In the genomic region with DNA sequence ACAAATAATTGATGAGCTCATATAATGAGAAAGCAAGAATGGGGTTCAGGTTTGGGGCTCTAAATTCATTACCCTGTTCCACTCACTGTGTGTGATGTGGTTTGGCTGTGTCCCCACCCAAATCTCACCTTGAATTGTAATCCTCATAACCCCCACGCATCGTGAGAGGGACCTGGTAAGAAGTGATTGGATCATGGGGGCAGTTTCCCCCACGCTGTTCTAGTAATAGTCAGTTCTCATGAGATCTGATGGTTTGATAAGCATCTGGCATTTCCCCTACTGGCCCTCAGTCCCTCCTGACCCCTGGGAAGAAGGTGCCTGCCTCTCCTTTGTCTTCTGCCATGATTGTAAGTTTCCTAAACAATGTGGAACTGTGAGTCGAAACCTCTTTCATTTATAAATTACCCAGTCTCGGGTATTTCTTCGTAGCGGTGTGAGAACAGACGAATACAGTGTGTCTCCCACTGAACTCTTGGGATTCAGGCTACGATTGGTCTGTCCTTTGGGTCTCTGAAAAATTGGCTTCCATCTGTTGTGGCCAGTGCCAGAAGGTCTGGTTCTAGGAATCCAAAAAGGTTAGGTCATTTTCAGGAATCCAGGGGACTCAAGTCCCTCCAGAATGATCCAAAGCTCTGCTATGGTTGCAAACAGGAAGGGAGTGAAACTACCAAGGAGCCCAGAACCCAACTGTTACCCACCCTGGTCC, we compare ENCODE assay signal across 1 cellular context.
TF ChIP-seq lines count a peak whose summit lies in the region.

No MANE protein-coding gene starts in this region.

TF ChIP-seq in H1, 55 proteins besides CTCF, POLR2A, EP300 and RAD21:
- TF ChIP-seq SIRT6 (IDR thresholded peaks at IDR 0.05; ENCODE audit: low read length) (no peak), KDM4A (IDR thresholded peaks at IDR 0.05; ENCODE audit: low read depth, low read length, severe bottlenecking) (no peak), SAP30 (IDR thresholded peaks at IDR 0.05; ENCODE audit: insufficient read depth, insufficient replicate concordance, low read length) (no peak), RBBP5 (IDR thresholded peaks at IDR 0.05; ENCODE audit: borderline replicate concordance, low read depth, low read length) (no peak), EGR1 (IDR thresholded peaks at IDR 0.05; ENCODE audit: borderline replicate concordance, low read depth, low read length) (no peak), GABPA (IDR thresholded peaks at IDR 0.05; ENCODE audit: borderline replicate concordance, insufficient read depth, low read length) (no peak), ZNF274 (IDR thresholded peaks at IDR 0.05; ENCODE audit: borderline replicate concordance, extremely low read depth, low read length) (no peak), BACH1 (IDR thresholded peaks at IDR 0.05; ENCODE audit: low read length) (no peak), YY1 (IDR thresholded peaks at IDR 0.05; ENCODE audit: low read depth, low read length) (no peak), TEAD4 (IDR thresholded peaks at IDR 0.05; ENCODE audit: low read depth, low read length) (no peak), HDAC6 (IDR thresholded peaks at IDR 0.05; ENCODE audit: low read depth, low read length) (no peak), FOSL1 (IDR thresholded peaks at IDR 0.05; ENCODE audit: insufficient read depth, low read depth, low read length) (no peak), CREB1 (IDR thresholded peaks at IDR 0.05) (no peak), TCF12 (IDR thresholded peaks at IDR 0.05; ENCODE audit: low read depth, low read length) (no peak), CHD2 (IDR thresholded peaks at IDR 0.05; ENCODE audit: low read length) (no peak), SUZ12 (IDR thresholded peaks at IDR 0.05; ENCODE audit: low read length) (no peak)
- TF ChIP-seq, protein P1, sequence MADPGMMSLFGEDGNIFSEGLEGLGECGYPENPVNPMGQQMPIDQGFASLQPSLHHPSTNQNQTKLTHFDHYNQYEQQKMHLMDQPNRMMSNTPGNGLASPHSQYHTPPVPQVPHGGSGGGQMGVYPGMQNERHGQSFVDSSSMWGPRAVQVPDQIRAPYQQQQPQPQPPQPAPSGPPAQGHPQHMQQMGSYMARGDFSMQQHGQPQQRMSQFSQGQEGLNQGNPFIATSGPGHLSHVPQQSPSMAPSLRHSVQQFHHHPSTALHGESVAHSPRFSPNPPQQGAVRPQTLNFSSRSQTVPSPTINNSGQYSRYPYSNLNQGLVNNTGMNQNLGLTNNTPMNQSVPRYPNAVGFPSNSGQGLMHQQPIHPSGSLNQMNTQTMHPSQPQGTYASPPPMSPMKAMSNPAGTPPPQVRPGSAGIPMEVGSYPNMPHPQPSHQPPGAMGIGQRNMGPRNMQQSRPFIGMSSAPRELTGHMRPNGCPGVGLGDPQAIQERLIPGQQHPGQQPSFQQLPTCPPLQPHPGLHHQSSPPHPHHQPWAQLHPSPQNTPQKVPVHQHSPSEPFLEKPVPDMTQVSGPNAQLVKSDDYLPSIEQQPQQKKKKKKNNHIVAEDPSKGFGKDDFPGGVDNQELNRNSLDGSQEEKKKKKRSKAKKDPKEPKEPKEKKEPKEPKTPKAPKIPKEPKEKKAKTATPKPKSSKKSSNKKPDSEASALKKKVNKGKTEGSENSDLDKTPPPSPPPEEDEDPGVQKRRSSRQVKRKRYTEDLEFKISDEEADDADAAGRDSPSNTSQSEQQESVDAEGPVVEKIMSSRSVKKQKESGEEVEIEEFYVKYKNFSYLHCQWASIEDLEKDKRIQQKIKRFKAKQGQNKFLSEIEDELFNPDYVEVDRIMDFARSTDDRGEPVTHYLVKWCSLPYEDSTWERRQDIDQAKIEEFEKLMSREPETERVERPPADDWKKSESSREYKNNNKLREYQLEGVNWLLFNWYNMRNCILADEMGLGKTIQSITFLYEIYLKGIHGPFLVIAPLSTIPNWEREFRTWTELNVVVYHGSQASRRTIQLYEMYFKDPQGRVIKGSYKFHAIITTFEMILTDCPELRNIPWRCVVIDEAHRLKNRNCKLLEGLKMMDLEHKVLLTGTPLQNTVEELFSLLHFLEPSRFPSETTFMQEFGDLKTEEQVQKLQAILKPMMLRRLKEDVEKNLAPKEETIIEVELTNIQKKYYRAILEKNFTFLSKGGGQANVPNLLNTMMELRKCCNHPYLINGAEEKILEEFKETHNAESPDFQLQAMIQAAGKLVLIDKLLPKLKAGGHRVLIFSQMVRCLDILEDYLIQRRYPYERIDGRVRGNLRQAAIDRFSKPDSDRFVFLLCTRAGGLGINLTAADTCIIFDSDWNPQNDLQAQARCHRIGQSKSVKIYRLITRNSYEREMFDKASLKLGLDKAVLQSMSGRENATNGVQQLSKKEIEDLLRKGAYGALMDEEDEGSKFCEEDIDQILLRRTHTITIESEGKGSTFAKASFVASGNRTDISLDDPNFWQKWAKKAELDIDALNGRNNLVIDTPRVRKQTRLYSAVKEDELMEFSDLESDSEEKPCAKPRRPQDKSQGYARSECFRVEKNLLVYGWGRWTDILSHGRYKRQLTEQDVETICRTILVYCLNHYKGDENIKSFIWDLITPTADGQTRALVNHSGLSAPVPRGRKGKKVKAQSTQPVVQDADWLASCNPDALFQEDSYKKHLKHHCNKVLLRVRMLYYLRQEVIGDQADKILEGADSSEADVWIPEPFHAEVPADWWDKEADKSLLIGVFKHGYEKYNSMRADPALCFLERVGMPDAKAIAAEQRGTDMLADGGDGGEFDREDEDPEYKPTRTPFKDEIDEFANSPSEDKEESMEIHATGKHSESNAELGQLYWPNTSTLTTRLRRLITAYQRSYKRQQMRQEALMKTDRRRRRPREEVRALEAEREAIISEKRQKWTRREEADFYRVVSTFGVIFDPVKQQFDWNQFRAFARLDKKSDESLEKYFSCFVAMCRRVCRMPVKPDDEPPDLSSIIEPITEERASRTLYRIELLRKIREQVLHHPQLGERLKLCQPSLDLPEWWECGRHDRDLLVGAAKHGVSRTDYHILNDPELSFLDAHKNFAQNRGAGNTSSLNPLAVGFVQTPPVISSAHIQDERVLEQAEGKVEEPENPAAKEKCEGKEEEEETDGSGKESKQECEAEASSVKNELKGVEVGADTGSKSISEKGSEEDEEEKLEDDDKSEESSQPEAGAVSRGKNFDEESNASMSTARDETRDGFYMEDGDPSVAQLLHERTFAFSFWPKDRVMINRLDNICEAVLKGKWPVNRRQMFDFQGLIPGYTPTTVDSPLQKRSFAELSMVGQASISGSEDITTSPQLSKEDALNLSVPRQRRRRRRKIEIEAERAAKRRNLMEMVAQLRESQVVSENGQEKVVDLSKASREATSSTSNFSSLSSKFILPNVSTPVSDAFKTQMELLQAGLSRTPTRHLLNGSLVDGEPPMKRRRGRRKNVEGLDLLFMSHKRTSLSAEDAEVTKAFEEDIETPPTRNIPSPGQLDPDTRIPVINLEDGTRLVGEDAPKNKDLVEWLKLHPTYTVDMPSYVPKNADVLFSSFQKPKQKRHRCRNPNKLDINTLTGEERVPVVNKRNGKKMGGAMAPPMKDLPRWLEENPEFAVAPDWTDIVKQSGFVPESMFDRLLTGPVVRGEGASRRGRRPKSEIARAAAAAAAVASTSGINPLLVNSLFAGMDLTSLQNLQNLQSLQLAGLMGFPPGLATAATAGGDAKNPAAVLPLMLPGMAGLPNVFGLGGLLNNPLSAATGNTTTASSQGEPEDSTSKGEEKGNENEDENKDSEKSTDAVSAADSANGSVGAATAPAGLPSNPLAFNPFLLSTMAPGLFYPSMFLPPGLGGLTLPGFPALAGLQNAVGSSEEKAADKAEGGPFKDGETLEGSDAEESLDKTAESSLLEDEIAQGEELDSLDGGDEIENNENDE (IDR thresholded peaks at IDR 0.05; ENCODE audit: insufficient replicate concordance, low read length), result no peak
- TF ChIP-seq, protein P2, sequence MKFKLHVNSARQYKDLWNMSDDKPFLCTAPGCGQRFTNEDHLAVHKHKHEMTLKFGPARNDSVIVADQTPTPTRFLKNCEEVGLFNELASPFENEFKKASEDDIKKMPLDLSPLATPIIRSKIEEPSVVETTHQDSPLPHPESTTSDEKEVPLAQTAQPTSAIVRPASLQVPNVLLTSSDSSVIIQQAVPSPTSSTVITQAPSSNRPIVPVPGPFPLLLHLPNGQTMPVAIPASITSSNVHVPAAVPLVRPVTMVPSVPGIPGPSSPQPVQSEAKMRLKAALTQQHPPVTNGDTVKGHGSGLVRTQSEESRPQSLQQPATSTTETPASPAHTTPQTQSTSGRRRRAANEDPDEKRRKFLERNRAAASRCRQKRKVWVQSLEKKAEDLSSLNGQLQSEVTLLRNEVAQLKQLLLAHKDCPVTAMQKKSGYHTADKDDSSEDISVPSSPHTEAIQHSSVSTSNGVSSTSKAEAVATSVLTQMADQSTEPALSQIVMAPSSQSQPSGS (IDR thresholded peaks at IDR 0.05; ENCODE audit: low read length), result no peak
TF ChIP-seq in H1: peak in this region for 0.
